ENCODE assay signal across 8 cellular contexts in genomic region chr11:64916848-64917662, GRCh38. TPM values are rescaled to one million over a fixed set of nuclear protein-coding genes. Genes with fewer than 3 reads are reported as not detected.
DNase-seq lines count a peak whose midpoint lies in the region; ATAC-seq and TF ChIP-seq lines count a peak whose summit lies in the region.

TSS of gene ATG2A (minus strand) at chr11:64917209. CDS start at chr11:64917135, 74 bp downstream.

- CTCF ChIA-PET in activated CD4-positive, alpha-beta T cell treated with anti-CD3 and anti-CD28 coated beads for 36 hours (lab: Charles Lee): interaction anchor here (0.9 to 1.6 kb wide), 3 partner anchors 32 to 58 kb away, joined by 3 to 4 read pairs (median 4); no protein-coding TSS in a partner anchor

- H3K27ac Mint-ChIP-seq in activated CD4-positive, alpha-beta T cell treated with anti-CD3 and anti-CD28 coated beads for 36 hours: peak within 1 kb of the TSS; percentile 88

- no peaks in the 10 kb centered on the region for H3K27me3 ChIP-seq in kidney epithelial cell (ENCODE audit: control insufficient read depth, insufficient read depth, low read length)

- TF ChIP-seq CTCF in choroid plexus epithelial cell (conservative IDR thresholded peaks at IDR 0.05; ENCODE audit: low read depth, low read length): no peak
- TF ChIP-seq CTCF in kidney epithelial cell (IDR thresholded peaks at IDR 0.05; ENCODE audit: insufficient read depth, low read length, poor library complexity, severe bottlenecking): no peak

- peaks cover 1% of the 10 kb centered on the region for H3K36me3 ChIP-seq in kidney epithelial cell (ENCODE audit: control insufficient read depth, insufficient read depth, low read length)

- H3K4me1 Mint-ChIP-seq in activated CD4-positive, alpha-beta T cell treated with anti-CD3 and anti-CD28 coated beads for 36 hours: peaks cover 16% of the 10 kb centered on the region

- H3K4me3 ChIP-seq in choroid plexus epithelial cell (ENCODE audit: low read depth, low read length) (peak within 1 kb of the TSS; percentile 76), kidney epithelial cell (ENCODE audit: low read depth, low read length) (peak within 1 kb of the TSS; percentile 56)

- no peaks in the 10 kb centered on the region for H3K27me3 Mint-ChIP-seq in activated CD4-positive, alpha-beta T cell treated with anti-CD3 and anti-CD28 coated beads for 36 hours

- H3K9me3 Mint-ChIP-seq in activated CD4-positive, alpha-beta T cell treated with anti-CD3 and anti-CD28 coated beads for 36 hours (ENCODE audit: low read depth): no peaks in the 10 kb centered on the region

- intact Hi-C loops in activated CD4-positive, alpha-beta T cell treated with anti-CD3 and anti-CD28 coated beads for 36 hours (cut with DNase I, micrococcal nuclease): loop anchor here (1.0 to 5.0 kb wide), 19 partner anchors 39 to 655 kb away; partner anchors contain the start of genes ARL2 (in 1 of the 2), CDCA5 (in 1 of the 2), EHD1 (in 1 of the 2) and FAM89B (in 1 of the 2)

- peak within 1 kb of the TSS; percentile 90 for H3K4me3 Mint-ChIP-seq in activated CD4-positive, alpha-beta T cell treated with anti-CD3 and anti-CD28 coated beads for 36 hours

- peaks cover 4% of the 10 kb centered on the region for H3K36me3 Mint-ChIP-seq in activated CD4-positive, alpha-beta T cell treated with anti-CD3 and anti-CD28 coated beads for 36 hours (ENCODE audit: low read depth)

- peak; percentile 93 for ATAC-seq in HG03442 (IDR thresholded peaks at IDR 0.05; ENCODE audit: unreplicated experiment)
- peak; percentile 99 for ATAC-seq in activated CD4-positive, alpha-beta T cell treated with anti-CD3 and anti-CD28 coated beads for 36 hours

- POLR2A ChIA-PET in activated CD4-positive, alpha-beta T cell treated with anti-CD3 and anti-CD28 coated beads for 36 hours (lab: Charles Lee): no interaction called here

- DNase-seq in Ammon's horn (ENCODE audit: low spot score) (peak; percentile 99), GM19238 (ENCODE audit: insufficient read length, low spot score) (peak; percentile 98), NCI-H524 (lab: John Stamatoyannopoulos, UW) (peak; percentile 99), choroid plexus epithelial cell (ENCODE audit: low read depth) (peak; percentile 100), kidney epithelial cell (ENCODE audit: low read depth) (peak; percentile 99)
- DNase-seq in activated CD4-positive, alpha-beta T cell treated with anti-CD3 and anti-CD28 coated beads for 36 hours: peak; percentile 99
- peak; percentile 98 to 99 for DNase-seq in stimulated activated CD4-positive, alpha-beta T cell treated with anti-CD3 and anti-CD28 coated beads, Interleukin-15, amount 100 ng/mL, for 48 hours (ENCODE audit: low read depth in 2 of 2)

RNA-seq across cellular contexts. Expression of gene ATG2A, which starts in this region (rescaled TPM):
- 10 to 100 TPM; 15.8 to 16.7 TPM for total RNA-seq in activated CD4-positive, alpha-beta T cell treated with anti-CD3 and anti-CD28 coated beads for 36 hours
- 24.8 and 28.6 TPM in 2 replicates for total RNA-seq in kidney epithelial cell

Comparison
In these comparisons a context has a peak if more than half of its experiments do, and no peak if none do; other contexts are left out.
1. Peak in every context shown above with its lines: DNase-seq, ATAC-seq and H3K4me3 ChIP-seq.